15 cellular contexts compared by ENCODE assay signal in the genomic region with DNA sequence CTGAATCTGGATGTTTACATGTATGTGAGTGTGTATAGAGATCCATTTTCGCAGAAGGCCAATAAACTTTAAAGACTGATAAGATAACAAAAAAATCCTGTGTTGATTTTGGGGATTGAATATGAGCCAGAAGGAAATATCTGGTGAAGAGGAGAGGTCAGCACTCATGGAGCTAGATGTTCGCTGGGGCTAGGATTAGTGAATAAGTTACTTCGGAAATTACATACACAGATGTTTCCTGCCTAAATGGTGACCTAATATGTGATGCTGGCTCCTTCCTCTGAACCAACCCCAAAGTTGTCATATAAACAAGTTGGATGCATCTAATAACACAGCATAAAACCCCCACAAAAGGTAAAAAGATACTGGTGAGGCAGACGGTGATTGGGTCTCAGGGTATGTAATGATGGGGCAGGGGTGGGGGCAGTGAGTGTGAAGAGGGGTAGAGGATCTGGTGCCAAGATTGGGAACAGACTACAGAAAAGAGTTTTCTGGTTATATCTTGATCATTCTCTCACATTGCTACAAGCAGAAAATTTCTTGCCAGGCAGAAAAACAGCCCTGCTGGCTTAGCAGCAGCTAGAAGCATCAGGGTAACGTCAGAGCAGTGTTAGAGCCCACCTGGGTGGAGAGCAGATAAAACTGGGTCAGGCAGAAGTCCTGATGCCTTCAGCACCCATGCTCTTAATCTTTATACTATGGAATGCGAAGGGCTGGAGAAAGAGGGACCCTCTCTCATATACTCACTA.
"Had no signal": no experiment of that assay in that cellular context is flagged by ENCODE, and none has a peak within 500 bp of the region (broad histone marks: within the 10 kb centered on the region; RNA-seq: fewer than 3 reads in every experiment).

No MANE protein-coding gene starts in this region.

- H3K27me3 ChIP-seq: breast epithelium, esophagus squamous epithelium, tibial artery had no signal

- H3K4me1 ChIP-seq: breast epithelium, esophagus squamous epithelium, tibial artery had no signal

- ATAC-seq: activated CD8-positive, alpha-beta T cell treated with anti-CD3 and anti-CD28 coated beads, Interleukin-2, amount 10 ng/mL, durations not matched to agents 7 days and 5 days; WTC11 had no signal

- H3K36me3 ChIP-seq: breast epithelium, esophagus squamous epithelium, tibial artery had no signal

- H3K9me3 ChIP-seq: breast epithelium, esophagus squamous epithelium, tibial artery had no signal

- H3K4me3 ChIP-seq: breast epithelium, esophagus squamous epithelium, skin epidermis, tibial artery had no signal

- DNase-seq: activated CD4-positive, alpha-beta T cell treated with anti-CD3 and anti-CD28 coated beads for 48 hours; activated CD8-positive, alpha-beta memory T cell treated with anti-CD3 and anti-CD28 coated beads, Interleukin-2, amount 50 U/mL, for 48 hours; activated CD8-positive, alpha-beta T cell treated with anti-CD3 and anti-CD28 coated beads, Interleukin-2, amount 10 ng/mL, durations not matched to agents 7 days and 5 days; activated naive CD8-positive, alpha-beta T cell treated with anti-CD3 and anti-CD28 coated beads, Interleukin-2, amount 10 ng/mL, durations not matched to agents 7 days and 5 days; anterior cingulate cortex; esophagus squamous epithelium; foreskin melanocyte; hippocampal formation; kidney glomerular epithelial cell; mesendoderm; T-helper 1 cell; tibial artery had no signal

- H3K27ac ChIP-seq: tibial artery had no signal
